ENCODE assay signal across 2 cellular contexts in the genomic region with DNA sequence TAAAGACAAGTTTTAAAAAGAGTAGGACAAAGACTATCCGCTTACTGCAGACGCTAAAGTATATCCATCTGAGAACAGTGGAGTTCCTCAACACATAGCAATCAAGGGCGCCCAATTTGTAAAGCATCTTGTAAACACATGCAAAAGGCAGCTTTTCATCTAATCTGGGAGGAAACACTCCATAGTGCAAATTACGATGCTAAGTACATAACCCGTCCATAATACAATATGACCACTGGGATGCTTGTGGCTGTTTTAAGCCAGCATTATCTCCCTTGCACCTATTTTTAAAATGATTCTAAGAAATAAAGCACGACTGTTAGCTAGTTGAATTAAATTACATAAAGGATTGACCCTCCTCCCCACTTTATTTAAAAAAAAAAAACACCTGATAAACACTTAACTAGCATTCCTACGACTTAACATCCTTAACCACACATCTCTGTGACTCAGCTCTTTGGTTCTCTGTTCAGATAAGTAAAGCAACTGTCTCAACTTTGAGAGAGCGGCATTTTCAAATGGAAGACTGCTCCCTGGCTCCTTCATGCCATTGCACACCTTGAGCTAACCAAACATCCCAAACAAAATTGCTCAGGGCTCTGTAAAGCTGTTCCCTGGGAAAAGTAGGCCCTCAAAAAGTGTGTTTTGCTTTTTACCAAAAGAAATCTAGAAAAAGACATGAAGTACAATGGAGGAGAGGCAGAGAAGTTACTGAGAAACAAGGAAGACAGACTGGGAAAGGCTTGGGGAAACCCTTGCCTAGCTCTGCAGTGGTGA.
TF ChIP-seq lines count a peak whose summit lies in the region.

No MANE protein-coding gene starts in this region.

TF ChIP-seq in IMR-90, 13 proteins besides CTCF, POLR2A, EP300 and RAD21:
- TF ChIP-seq MXI1 (IDR thresholded peaks at IDR 0.05; ENCODE audit: borderline replicate concordance, low read depth, low read length) = peak; percentile 80; the same call in 1 of the 2 replicates
- TF ChIP-seq RCOR1 (IDR thresholded peaks at IDR 0.05; ENCODE audit: insufficient replicate concordance, low read length) = no peak
- TF ChIP-seq MAFK (IDR thresholded peaks at IDR 0.05; ENCODE audit: low read depth, low read length) = peak; percentile 12; the same call in 1 of the 2 replicates
- peak; percentile 51; the same call in 1 of the 2 replicates for TF ChIP-seq NFE2L2 (IDR thresholded peaks at IDR 0.05; ENCODE audit: low read depth, low read length)
- no peak for TF ChIP-seq RFX5 (IDR thresholded peaks at IDR 0.05; ENCODE audit: low read depth, low read length)

TF ChIP-seq in K562, 482 proteins besides CTCF, POLR2A, EP300 and RAD21 (continues in another document):
- TF ChIP-seq CREBBP (IDR thresholded peaks at IDR 0.05; ENCODE audit: low read depth, low read length) = no peak
- no peak for TF ChIP-seq OTX1 (CRISPR knock-in tag; IDR thresholded peaks at IDR 0.05)
- TF ChIP-seq, protein P1, sequence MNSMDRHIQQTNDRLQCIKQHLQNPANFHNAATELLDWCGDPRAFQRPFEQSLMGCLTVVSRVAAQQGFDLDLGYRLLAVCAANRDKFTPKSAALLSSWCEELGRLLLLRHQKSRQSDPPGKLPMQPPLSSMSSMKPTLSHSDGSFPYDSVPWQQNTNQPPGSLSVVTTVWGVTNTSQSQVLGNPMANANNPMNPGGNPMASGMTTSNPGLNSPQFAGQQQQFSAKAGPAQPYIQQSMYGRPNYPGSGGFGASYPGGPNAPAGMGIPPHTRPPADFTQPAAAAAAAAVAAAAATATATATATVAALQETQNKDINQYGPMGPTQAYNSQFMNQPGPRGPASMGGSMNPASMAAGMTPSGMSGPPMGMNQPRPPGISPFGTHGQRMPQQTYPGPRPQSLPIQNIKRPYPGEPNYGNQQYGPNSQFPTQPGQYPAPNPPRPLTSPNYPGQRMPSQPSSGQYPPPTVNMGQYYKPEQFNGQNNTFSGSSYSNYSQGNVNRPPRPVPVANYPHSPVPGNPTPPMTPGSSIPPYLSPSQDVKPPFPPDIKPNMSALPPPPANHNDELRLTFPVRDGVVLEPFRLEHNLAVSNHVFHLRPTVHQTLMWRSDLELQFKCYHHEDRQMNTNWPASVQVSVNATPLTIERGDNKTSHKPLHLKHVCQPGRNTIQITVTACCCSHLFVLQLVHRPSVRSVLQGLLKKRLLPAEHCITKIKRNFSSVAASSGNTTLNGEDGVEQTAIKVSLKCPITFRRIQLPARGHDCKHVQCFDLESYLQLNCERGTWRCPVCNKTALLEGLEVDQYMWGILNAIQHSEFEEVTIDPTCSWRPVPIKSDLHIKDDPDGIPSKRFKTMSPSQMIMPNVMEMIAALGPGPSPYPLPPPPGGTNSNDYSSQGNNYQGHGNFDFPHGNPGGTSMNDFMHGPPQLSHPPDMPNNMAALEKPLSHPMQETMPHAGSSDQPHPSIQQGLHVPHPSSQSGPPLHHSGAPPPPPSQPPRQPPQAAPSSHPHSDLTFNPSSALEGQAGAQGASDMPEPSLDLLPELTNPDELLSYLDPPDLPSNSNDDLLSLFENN (IDR thresholded peaks at IDR 0.05; ENCODE audit: low read depth in 2 of 2, low read length in 2 of 2) = no peak
- peak; percentile 72 for TF ChIP-seq TEAD4 (IDR thresholded peaks at IDR 0.05; ENCODE audit: low read length)
- TF ChIP-seq TEAD4 (CRISPR knock-in tag; IDR thresholded peaks at IDR 0.05; ENCODE audit: borderline replicate concordance) = no peak
- no peak for TF ChIP-seq FOXK1 (CRISPR knock-in tag; IDR thresholded peaks at IDR 0.05; ENCODE audit: borderline replicate concordance)
- TF ChIP-seq, protein P2, sequence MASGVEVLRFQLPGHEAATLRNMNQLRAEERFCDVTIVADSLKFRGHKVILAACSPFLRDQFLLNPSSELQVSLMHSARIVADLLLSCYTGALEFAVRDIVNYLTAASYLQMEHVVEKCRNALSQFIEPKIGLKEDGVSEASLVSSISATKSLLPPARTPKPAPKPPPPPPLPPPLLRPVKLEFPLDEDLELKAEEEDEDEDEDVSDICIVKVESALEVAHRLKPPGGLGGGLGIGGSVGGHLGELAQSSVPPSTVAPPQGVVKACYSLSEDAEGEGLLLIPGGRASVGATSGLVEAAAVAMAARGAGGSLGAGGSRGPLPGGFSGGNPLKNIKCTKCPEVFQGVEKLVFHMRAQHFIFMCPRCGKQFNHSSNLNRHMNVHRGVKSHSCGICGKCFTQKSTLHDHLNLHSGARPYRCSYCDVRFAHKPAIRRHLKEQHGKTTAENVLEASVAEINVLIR (CRISPR knock-in tag; IDR thresholded peaks at IDR 0.05) = no peak
- TF ChIP-seq CBX5 (IDR thresholded peaks at IDR 0.05; ENCODE audit: borderline replicate concordance, low read depth) = no peak
- TF ChIP-seq, protein P3, sequence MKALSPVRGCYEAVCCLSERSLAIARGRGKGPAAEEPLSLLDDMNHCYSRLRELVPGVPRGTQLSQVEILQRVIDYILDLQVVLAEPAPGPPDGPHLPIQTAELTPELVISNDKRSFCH (CRISPR knock-in tag; IDR thresholded peaks at IDR 0.05) = no peak
- TF ChIP-seq, protein P3 (tag; IDR thresholded peaks at IDR 0.05) = no peak
- TF ChIP-seq SIN3A (IDR thresholded peaks at IDR 0.05; ENCODE audit: borderline replicate concordance in 2 of 2, control insufficient read depth in 1 of 2, low read depth in 2 of 2, low read length in 2 of 2) = no peak
- no peak; the same call in none of the 2 replicates for TF ChIP-seq SMAD4 (CRISPR knock-in tag; conservative IDR thresholded peaks at IDR 0.05)
- no peak for TF ChIP-seq NR2C2 (CRISPR knock-in tag; IDR thresholded peaks at IDR 0.05)
- no peak for TF ChIP-seq NR2C2 (tag; IDR thresholded peaks at IDR 0.05)
- TF ChIP-seq, protein P4, sequence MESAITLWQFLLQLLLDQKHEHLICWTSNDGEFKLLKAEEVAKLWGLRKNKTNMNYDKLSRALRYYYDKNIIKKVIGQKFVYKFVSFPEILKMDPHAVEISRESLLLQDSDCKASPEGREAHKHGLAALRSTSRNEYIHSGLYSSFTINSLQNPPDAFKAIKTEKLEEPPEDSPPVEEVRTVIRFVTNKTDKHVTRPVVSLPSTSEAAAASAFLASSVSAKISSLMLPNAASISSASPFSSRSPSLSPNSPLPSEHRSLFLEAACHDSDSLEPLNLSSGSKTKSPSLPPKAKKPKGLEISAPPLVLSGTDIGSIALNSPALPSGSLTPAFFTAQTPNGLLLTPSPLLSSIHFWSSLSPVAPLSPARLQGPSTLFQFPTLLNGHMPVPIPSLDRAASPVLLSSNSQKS (CRISPR knock-in tag; IDR thresholded peaks at IDR 0.05) = no peak
- TF ChIP-seq, protein P5, sequence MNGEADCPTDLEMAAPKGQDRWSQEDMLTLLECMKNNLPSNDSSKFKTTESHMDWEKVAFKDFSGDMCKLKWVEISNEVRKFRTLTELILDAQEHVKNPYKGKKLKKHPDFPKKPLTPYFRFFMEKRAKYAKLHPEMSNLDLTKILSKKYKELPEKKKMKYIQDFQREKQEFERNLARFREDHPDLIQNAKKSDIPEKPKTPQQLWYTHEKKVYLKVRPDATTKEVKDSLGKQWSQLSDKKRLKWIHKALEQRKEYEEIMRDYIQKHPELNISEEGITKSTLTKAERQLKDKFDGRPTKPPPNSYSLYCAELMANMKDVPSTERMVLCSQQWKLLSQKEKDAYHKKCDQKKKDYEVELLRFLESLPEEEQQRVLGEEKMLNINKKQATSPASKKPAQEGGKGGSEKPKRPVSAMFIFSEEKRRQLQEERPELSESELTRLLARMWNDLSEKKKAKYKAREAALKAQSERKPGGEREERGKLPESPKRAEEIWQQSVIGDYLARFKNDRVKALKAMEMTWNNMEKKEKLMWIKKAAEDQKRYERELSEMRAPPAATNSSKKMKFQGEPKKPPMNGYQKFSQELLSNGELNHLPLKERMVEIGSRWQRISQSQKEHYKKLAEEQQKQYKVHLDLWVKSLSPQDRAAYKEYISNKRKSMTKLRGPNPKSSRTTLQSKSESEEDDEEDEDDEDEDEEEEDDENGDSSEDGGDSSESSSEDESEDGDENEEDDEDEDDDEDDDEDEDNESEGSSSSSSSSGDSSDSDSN (IDR thresholded peaks at IDR 0.05; ENCODE audit: borderline replicate concordance in 1 of 2, low read depth in 2 of 2, low read length in 2 of 2) = no peak
- peak; percentile 75; the same call in 1 of the 2 replicates for TF ChIP-seq SMARCE1 (IDR thresholded peaks at IDR 0.05)
- no peak for TF ChIP-seq PCBP2 (IDR thresholded peaks at IDR 0.05; ENCODE audit: low read depth, low read length, poor library complexity, severe bottlenecking)
- no peak for TF ChIP-seq POLR2B (IDR thresholded peaks at IDR 0.05; ENCODE audit: low read depth, partially characterized antibody)
- TF ChIP-seq, protein P6, sequence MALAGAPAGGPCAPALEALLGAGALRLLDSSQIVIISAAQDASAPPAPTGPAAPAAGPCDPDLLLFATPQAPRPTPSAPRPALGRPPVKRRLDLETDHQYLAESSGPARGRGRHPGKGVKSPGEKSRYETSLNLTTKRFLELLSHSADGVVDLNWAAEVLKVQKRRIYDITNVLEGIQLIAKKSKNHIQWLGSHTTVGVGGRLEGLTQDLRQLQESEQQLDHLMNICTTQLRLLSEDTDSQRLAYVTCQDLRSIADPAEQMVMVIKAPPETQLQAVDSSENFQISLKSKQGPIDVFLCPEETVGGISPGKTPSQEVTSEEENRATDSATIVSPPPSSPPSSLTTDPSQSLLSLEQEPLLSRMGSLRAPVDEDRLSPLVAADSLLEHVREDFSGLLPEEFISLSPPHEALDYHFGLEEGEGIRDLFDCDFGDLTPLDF (CRISPR knock-in tag; IDR thresholded peaks at IDR 0.05) = no peak
- no peak for TF ChIP-seq MCM2 (IDR thresholded peaks at IDR 0.05; ENCODE audit: low read depth)
- TF ChIP-seq, protein P7, sequence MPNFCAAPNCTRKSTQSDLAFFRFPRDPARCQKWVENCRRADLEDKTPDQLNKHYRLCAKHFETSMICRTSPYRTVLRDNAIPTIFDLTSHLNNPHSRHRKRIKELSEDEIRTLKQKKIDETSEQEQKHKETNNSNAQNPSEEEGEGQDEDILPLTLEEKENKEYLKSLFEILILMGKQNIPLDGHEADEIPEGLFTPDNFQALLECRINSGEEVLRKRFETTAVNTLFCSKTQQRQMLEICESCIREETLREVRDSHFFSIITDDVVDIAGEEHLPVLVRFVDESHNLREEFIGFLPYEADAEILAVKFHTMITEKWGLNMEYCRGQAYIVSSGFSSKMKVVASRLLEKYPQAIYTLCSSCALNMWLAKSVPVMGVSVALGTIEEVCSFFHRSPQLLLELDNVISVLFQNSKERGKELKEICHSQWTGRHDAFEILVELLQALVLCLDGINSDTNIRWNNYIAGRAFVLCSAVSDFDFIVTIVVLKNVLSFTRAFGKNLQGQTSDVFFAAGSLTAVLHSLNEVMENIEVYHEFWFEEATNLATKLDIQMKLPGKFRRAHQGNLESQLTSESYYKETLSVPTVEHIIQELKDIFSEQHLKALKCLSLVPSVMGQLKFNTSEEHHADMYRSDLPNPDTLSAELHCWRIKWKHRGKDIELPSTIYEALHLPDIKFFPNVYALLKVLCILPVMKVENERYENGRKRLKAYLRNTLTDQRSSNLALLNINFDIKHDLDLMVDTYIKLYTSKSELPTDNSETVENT (CRISPR knock-in tag; IDR thresholded peaks at IDR 0.05) = no peak
- peak; percentile 89 for TF ChIP-seq DPF2 (IDR thresholded peaks at IDR 0.05)
- no peak for TF ChIP-seq ZNF707 (CRISPR knock-in tag; conservative IDR thresholded peaks at IDR 0.05)
- TF ChIP-seq, protein P8, sequence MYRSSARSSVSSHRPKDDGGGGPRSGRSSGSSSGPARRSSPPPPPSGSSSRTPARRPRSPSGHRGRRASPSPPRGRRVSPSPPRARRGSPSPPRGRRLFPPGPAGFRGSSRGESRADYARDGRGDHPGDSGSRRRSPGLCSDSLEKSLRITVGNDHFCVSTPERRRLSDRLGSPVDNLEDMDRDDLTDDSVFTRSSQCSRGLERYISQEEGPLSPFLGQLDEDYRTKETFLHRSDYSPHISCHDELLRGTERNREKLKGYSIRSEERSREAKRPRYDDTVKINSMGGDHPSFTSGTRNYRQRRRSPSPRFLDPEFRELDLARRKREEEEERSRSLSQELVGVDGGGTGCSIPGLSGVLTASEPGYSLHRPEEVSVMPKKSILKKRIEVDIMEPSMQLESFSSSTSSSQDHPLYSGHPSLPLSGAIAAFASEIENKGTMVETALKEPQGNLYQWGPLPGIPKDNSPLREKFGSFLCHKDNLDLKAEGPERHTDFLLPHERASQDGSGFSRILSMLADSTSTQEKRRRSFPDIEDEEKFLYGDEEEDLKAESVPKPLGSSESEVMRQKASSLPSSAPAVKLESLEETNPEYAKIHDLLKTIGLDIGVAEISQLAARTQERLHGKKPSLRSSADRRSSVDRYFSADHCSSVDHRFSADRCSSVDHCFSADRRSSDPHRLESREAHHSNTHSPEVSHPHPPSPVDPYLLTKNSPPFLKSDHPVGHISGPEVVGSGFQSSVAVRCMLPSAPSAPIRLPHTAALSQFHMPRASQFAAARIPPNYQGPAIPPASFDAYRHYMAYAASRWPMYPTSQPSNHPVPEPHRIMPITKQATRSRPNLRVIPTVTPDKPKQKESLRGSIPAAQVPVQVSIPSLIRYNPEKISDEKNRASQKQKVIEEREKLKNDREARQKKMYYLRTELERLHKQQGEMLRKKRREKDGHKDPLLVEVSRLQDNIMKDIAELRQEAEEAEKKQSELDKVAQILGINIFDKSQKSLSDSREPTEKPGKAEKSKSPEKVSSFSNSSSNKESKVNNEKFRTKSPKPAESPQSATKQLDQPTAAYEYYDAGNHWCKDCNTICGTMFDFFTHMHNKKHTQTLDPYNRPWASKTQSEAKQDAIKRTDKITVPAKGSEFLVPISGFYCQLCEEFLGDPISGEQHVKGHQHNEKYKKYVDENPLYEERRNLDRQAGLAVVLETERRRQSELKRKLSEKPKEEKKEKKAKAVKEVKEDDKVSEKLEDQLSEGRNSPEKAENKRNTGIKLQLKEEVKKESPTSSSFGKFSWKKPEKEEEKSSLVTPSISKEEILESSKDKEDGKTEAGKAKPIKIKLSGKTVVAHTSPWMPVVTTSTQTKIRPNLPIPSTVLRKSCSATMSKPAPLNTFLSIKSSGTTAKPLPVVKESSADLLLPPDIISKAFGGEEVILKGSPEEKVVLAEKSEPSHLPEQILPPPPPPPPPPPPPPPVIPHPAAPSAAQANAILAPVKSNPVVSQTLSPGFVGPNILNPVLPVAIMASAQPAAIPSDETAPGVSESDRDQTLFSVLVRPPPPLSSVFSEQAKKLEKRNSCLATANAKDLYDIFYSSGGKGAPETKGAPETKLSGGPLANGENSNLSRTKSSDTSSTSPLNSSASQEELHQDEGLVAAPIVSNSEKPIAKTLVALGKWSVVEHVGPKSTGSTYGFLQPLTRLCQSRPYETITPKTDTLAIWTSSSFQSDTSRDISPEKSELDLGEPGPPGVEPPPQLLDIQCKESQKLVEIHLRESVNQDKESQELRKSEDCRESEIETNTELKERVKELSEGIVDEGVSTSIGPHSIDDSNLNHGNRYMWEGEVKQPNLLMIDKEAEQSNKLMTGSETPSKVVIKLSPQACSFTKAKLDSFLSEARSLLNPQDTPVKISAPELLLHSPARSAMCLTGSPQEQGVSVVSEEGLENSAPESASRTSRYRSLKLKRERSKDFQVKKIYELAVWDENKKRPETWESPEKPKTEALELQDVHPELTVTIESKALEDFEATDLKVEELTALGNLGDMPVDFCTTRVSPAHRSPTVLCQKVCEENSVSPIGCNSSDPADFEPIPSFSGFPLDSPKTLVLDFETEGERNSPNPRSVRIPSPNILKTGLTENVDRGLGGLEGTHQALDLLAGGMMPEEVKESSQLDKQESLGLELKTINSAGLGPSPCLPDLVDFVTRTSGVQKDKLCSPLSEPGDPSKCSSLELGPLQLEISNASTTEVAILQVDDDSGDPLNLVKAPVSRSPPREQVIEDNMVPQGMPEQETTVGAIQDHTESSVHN (IDR thresholded peaks at IDR 0.05; ENCODE audit: borderline replicate concordance in 1 of 2, low read depth in 1 of 2) = no peak
- TF ChIP-seq RHOXF2B (CRISPR knock-in tag; conservative IDR thresholded peaks at IDR 0.05) = no peak
- TF ChIP-seq BRD9 (IDR thresholded peaks at IDR 0.05; ENCODE audit: low read depth, partially characterized antibody) = peak; percentile 91
- no peak for TF ChIP-seq ZNF696 (CRISPR knock-in tag; conservative IDR thresholded peaks at IDR 0.05)
- no peak for TF ChIP-seq POU5F1 (IDR thresholded peaks at IDR 0.05; ENCODE audit: borderline replicate concordance, low read depth, low read length, partially characterized antibody)
- no peak for TF ChIP-seq ZNF24 (IDR thresholded peaks at IDR 0.05)
